1 cellular context compared by ENCODE assay signal in genomic region chr16:3135120-3135715, GRCh38.
TF ChIP-seq lines count a peak whose summit lies in the region.

No MANE protein-coding gene starts in this region.

TF ChIP-seq in GM23338, 12 proteins besides CTCF, POLR2A, EP300 and RAD21 (continued from another document):
- TF ChIP-seq ZNF462 (CRISPR knock-in tag; IDR thresholded peaks at IDR 0.05), result no peak
